In genomic region chr18:37584217-37584616, GRCh38 we compare ENCODE assay signal across 9 cellular contexts. TPM values are rescaled to one million over a fixed set of nuclear protein-coding genes. Genes with fewer than 3 reads are reported as not detected.
"Had no signal": no experiment of that assay in that cellular context is flagged by ENCODE, and none has a peak within 500 bp of the region (broad histone marks: within the 10 kb centered on the region; RNA-seq: fewer than 3 reads in every experiment).

No MANE protein-coding gene starts in this region.

- H3K4me3 ChIP-seq: GM12878 had no signal

- DNase-seq: GDM1, GF-D8 had no signal

- ATAC-seq: GM12878 had no signal

- FAIRE-seq: G401.6, GM12878, GM12891, GM12892, GM18507, GM19239 had no signal

RNA-seq across cellular contexts. Expression of gene CELF4, which starts 18.6 kb away (rescaled TPM):
- total RNA-seq: G401, GM12878 had no signal
